ENCODE assay signal across 8 cellular contexts in the genomic region with DNA sequence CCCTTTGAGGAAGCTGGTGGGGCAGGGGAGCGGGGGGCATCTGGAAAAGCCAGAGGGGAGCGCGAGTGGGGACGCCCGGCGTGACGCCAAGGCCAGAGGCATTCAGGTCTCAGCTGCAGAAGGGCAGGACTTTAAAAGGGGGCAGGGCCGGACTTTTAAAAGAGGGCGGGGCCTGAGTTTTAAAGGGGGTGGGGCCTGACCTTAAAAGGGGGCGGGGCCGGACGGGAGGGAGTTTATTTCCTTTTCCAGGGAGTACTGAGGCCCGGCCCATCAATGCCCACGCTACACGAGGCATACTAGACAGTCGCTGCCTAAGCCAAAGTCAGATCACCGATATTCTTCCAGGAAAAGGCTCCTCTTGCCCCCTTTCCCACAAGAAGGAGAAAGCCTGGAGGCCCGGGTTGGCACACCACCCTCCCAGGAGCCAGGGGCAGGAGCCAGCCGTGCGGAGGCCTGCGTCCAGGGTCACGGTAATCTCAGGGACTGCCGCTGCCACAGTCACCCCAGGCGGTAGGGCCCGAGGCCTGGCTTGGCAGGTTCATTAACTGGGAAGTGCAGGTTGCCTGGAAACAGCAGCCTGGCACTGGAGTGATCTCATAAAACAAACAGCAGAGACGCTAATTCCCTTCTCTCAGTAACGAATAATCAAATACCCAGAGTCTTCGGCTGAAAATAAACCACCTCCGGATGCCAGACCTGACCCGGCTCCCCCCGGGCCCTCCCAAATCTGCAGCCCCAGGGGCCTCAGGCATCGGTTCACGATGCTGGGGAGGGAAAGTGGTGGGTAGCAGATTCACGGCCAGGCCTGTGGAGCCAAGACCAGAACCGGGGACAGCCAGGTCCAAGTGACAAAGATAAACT.
A peak's percentile ranks its signal among the peaks of the same experiment; 100 is the strongest.
DNase-seq lines count a peak whose midpoint lies in the region; ATAC-seq and TF ChIP-seq lines count a peak whose summit lies in the region.

No MANE protein-coding gene starts in this region.

- H3K27me3 ChIP-seq in left lung (no peaks in the 10 kb centered on the region), tibial artery (no peaks in the 10 kb centered on the region)

- intact Hi-C loops in left lung (cut with DNase I) (no loop called here), tibial artery (cut with DNase I; ENCODE audit: low total_unique reads) (no loop called here)
- intact Hi-C loops in activated naive CD4-positive, alpha-beta T cell treated with anti-CD3 and anti-CD28 coated beads for 36 hours (cut with micrococcal nuclease): no loop called here

- H3K36me3 Mint-ChIP-seq in activated naive CD4-positive, alpha-beta T cell treated with anti-CD3 and anti-CD28 coated beads for 36 hours (ENCODE audit: low read depth): peaks cover 6% of the 10 kb centered on the region

- DNase-seq in D341Med (ENCODE audit: low spot score) (peak; percentile 50), NCI-H2081 treated with DMSO at 0.1 percent for 48 hours (lab: John Stamatoyannopoulos, UW) (peak; percentile 68), T47D (ENCODE audit: low read depth in 1 of 2, low spot score in 1 of 2) (peak; percentile 63 to 91), left lung (peak; percentile 75 to 87), tibial artery (peak; percentile 68 to 93), mesenteric fat pad (ENCODE audit: low spot score) (no peak)
- DNase-seq in activated naive CD4-positive, alpha-beta T cell treated with anti-CD3 and anti-CD28 coated beads for 36 hours: no peak

- H3K27ac ChIP-seq in left lung (peak overlapping the region; percentile 75 to 83), tibial artery (peak overlapping the region; percentile 80 to 86)

- peak; percentile 80 for ATAC-seq in left lung
- ATAC-seq in GM18502 (IDR thresholded peaks at IDR 0.05; ENCODE audit: poor library complexity, unreplicated experiment): no peak

- no peaks in the 10 kb centered on the region for H3K4me1 Mint-ChIP-seq in activated naive CD4-positive, alpha-beta T cell treated with anti-CD3 and anti-CD28 coated beads for 36 hours (ENCODE audit: low read depth)

- CTCF ChIA-PET in activated naive CD4-positive, alpha-beta T cell treated with anti-CD3 and anti-CD28 coated beads for 36 hours (lab: Charles Lee): no interaction called here

- in situ Hi-C loops in T47D (cut with HindIII; ENCODE audit: low pct_unique_long_range_greater_than_20kb, low sequenced_read_pairs): no loop called here

- no peak overlapping the region for H3K4me3 ChIP-seq in left lung
- H3K4me3 ChIP-seq in tibial artery: peak overlapping the region in 1 of 2 donors; percentile 15

- H3K9me3 Mint-ChIP-seq in activated naive CD4-positive, alpha-beta T cell treated with anti-CD3 and anti-CD28 coated beads for 36 hours: no peaks in the 10 kb centered on the region

- TF ChIP-seq CTCF in left lung (IDR thresholded peaks at IDR 0.05) (no peak), tibial artery (IDR thresholded peaks at IDR 0.05) (no peak)

- H3K9me3 ChIP-seq in left lung: no peaks in the 10 kb centered on the region
- no peaks in the 10 kb centered on the region for H3K9me3 ChIP-seq in tibial artery

- H3K4me3 Mint-ChIP-seq in activated naive CD4-positive, alpha-beta T cell treated with anti-CD3 and anti-CD28 coated beads for 36 hours: no peak overlapping the region

- no peak overlapping the region for H3K27ac Mint-ChIP-seq in activated naive CD4-positive, alpha-beta T cell treated with anti-CD3 and anti-CD28 coated beads for 36 hours

- no peaks in the 10 kb centered on the region for H3K27me3 Mint-ChIP-seq in activated naive CD4-positive, alpha-beta T cell treated with anti-CD3 and anti-CD28 coated beads for 36 hours (ENCODE audit: low read depth)

- H3K36me3 ChIP-seq in left lung (peaks cover 0 to 90% of the 10 kb centered on the region in 2 donors), tibial artery (peaks cover 40 to 60% (median 43%) of the 10 kb centered on the region in 3 donors)

- H3K4me1 ChIP-seq in left lung: peaks cover 7 to 70% of the 10 kb centered on the region in 2 donors
- peaks cover 0 to 56% (median 42%) of the 10 kb centered on the region in 4 donors for H3K4me1 ChIP-seq in tibial artery

Comparison
In these comparisons a context has a peak if more than half of its experiments do, and no peak if none do; other contexts are left out.
1. DNase-seq: peak in D341Med (single experiment), NCI-H2081 treated with DMSO at 0.1 percent for 48 hours (single experiment), T47D (2 of 2), left lung (2 of 2) and tibial artery (2 of 2); none in activated naive CD4-positive, alpha-beta T cell treated with anti-CD3 and anti-CD28 coated beads for 36 hours (single experiment) and mesenteric fat pad (single experiment).